In the genomic region with DNA sequence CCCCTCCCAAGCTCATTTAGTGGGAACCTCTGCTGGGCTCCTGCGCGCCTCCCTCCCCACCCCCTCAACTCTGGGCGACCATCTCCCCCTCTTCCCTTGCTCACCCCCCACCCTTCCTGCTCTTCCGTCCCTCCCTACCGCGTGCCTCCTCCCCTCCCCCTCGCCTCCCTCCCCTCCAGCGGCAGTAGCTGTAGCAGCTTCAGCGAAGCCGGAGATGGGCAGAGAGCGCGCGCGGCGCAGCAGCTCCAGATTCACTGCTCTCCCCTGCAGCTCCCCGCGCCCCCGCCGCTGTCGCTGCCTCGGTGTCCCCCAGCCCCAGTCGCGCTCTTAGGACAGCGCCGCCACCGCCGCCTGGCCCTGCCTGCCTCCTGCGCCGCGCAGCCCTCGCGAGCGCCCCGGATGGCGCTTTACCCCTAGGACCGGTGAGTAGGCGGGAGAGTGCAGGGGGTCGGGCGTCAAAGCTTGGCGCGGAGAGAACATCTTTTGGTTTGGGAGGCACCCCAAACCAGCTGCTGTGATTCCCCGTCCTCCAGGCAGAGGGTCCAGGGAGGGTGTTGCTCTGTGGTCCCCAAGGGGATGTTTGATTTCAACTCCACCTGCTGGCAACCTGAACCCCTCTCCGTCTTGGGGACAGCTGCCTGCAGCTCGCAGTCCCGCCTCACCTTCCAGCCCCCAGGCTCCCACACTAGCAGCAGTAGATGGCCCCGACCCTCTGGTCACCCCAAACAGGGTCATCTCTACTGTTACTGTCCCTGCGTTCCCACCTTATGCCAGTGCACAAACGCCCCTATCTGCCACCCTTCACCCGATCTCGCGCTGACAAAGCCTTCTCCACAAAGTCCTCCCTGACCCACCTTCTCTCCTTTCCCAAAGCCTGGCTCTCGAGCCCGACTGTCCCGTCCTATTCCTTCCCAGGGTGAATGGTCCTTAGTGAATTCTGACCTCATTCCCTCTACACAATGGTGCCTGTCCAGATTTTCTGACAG, we compare ENCODE assay signal across 9 cellular contexts. TPM values are rescaled to one million over a fixed set of nuclear protein-coding genes. Genes with fewer than 3 reads are reported as not detected.
DNase-seq lines count a peak whose midpoint lies in the region; ATAC-seq and TF ChIP-seq lines count a peak whose summit lies in the region.
"Had no signal": no experiment of that assay in that cellular context is flagged by ENCODE, and none has a peak within 500 bp of the region (broad histone marks: within the 10 kb centered on the region; RNA-seq: fewer than 3 reads in every experiment).

FUT9 (plus strand) TSS at position 184 of the 986 bp plus-strand sequence. CDS start 187,182 bp downstream, outside the sequence.

- H3K9me3 Mint-ChIP-seq in T-helper 2 cell treated with Interferon-gamma antibody and Interleukin-4, amounts not matched to agents 5 μg/mL and 100 μg/mL, for 36 hours: no peaks in the 10 kb centered on the region
- no peaks in the 10 kb centered on the region for H3K9me3 Mint-ChIP-seq in type B pancreatic cell

- H3K4me3 Mint-ChIP-seq in T-helper 2 cell treated with Interferon-gamma antibody and Interleukin-4, amounts not matched to agents 5 μg/mL and 100 μg/mL, for 36 hours: peak within 1 kb of the TSS; percentile 39
- peak within 1 kb of the TSS; percentile 89 for H3K4me3 Mint-ChIP-seq in type B pancreatic cell

- peaks cover 28% of the 10 kb centered on the region for H3K27me3 Mint-ChIP-seq in T-helper 2 cell treated with Interferon-gamma antibody and Interleukin-4, amounts not matched to agents 5 μg/mL and 100 μg/mL, for 36 hours (ENCODE audit: low read depth)
- H3K27me3 Mint-ChIP-seq in type B pancreatic cell: peaks cover 62% of the 10 kb centered on the region

- no peaks in the 10 kb centered on the region for H3K4me1 Mint-ChIP-seq in T-helper 2 cell treated with Interferon-gamma antibody and Interleukin-4, amounts not matched to agents 5 μg/mL and 100 μg/mL, for 36 hours (ENCODE audit: low read depth)
- H3K4me1 Mint-ChIP-seq in type B pancreatic cell (ENCODE audit: unreplicated experiment): peaks cover 4% of the 10 kb centered on the region

- no peaks in the 10 kb centered on the region for H3K36me3 ChIP-seq in kidney epithelial cell (ENCODE audit: control insufficient read depth, insufficient read depth, low read length)
- H3K36me3 ChIP-seq: lower lobe of right lung had no signal

- ATAC-seq in GM18520 (IDR thresholded peaks at IDR 0.05; ENCODE audit: unreplicated experiment) (no peak), HG03025 (IDR thresholded peaks at IDR 0.05; ENCODE audit: low FRiP score, unreplicated experiment) (no peak)

- H3K27me3 ChIP-seq in kidney epithelial cell (ENCODE audit: control insufficient read depth, insufficient read depth, low read length): no peaks in the 10 kb centered on the region

- H3K4me3 ChIP-seq in kidney epithelial cell (ENCODE audit: low read depth, low read length): peak within 1 kb of the TSS; percentile 56
- H3K4me3 ChIP-seq: lower lobe of right lung had no signal

- peak; percentile 77 for DNase-seq in NCI-H82 (lab: John Stamatoyannopoulos, UW)
- DNase-seq in NCI-H82 treated with DMSO at 0.1 percent for 48 hours (lab: John Stamatoyannopoulos, UW; ENCODE audit: unreplicated experiment): no peak
- no peak for DNase-seq in T-helper 2 cell treated with Interferon-gamma antibody and Interleukin-4, amounts not matched to agents 5 μg/mL and 100 μg/mL, for 36 hours (ENCODE audit: low spot score)
- DNase-seq in kidney epithelial cell (ENCODE audit: low read depth): peak; percentile 16
- DNase-seq in type B pancreatic cell (ENCODE audit: extremely low spot score, unreplicated experiment): peak; percentile 71
- DNase-seq in 8988T: no peak
- DNase-seq: lower lobe of right lung had no signal

- TF ChIP-seq CTCF in kidney epithelial cell (IDR thresholded peaks at IDR 0.05; ENCODE audit: insufficient read depth, low read length, poor library complexity, severe bottlenecking) (no peak), type B pancreatic cell (conservative IDR thresholded peaks at IDR 0.05) (peak; percentile 48)

- no peaks in the 10 kb centered on the region for H3K36me3 Mint-ChIP-seq in T-helper 2 cell treated with Interferon-gamma antibody and Interleukin-4, amounts not matched to agents 5 μg/mL and 100 μg/mL, for 36 hours (ENCODE audit: low read depth)
- no peaks in the 10 kb centered on the region for H3K36me3 Mint-ChIP-seq in type B pancreatic cell

- peak within 1 kb of the TSS; percentile 21 for H3K27ac Mint-ChIP-seq in T-helper 2 cell treated with Interferon-gamma antibody and Interleukin-4, amounts not matched to agents 5 μg/mL and 100 μg/mL, for 36 hours
- peak within 1 kb of the TSS; percentile 43 for H3K27ac Mint-ChIP-seq in type B pancreatic cell

RNA-seq across cellular contexts. Expression of gene FUT9, which starts in this region (rescaled TPM):
- total RNA-seq in kidney epithelial cell (1.6 and 1.8 TPM in 2 replicates), type B pancreatic cell (ENCODE audit: low replicate concordance) (1.4 and 4.9 TPM in 2 replicates)
- total RNA-seq: lower lobe of right lung had no signal

Comparison
In these comparisons a context has a peak if more than half of its experiments do, and no peak if none do; other contexts are left out.
1. DNase-seq: peak in NCI-H82 (single experiment), kidney epithelial cell (single experiment) and type B pancreatic cell (single experiment); none in NCI-H82 treated with DMSO at 0.1 percent for 48 hours (single experiment), T-helper 2 cell treated with Interferon-gamma antibody and Interleukin-4, amounts not matched to agents 5 μg/mL and 100 μg/mL, for 36 hours (single experiment) and 8988T (single experiment).